Comparison of ENCODE assay signal across 6 cellular contexts in genomic region chr19:1606138-1606651, GRCh38. TPM values are rescaled to one million over a fixed set of nuclear protein-coding genes. Genes with fewer than 3 reads are reported as not detected.
A peak's percentile ranks its signal among the peaks of the same experiment; 100 is the strongest.
DNase-seq lines count a peak whose midpoint lies in the region; ATAC-seq and TF ChIP-seq lines count a peak whose summit lies in the region.

No MANE protein-coding gene starts in this region.

- in situ Hi-C loops in KBM-7 (cut with MboI; ENCODE audit: low pct_unique_long_range_greater_than_20kb, low sequenced_read_pairs) = no loop called here

- TF ChIP-seq CTCF in OCI-LY7 (conservative IDR thresholded peaks at IDR 0.05; ENCODE audit: low read length) (0 out of 2 replicates have a peak, but pooled peaks have one; percentile 18), fibroblast of mammary gland (conservative IDR thresholded peaks at IDR 0.05; ENCODE audit: control insufficient read depth, insufficient read depth, low read depth, low read length) (no peak)

- H3K27ac ChIP-seq in OCI-LY7 (ENCODE audit: low read depth, low read length, poor library complexity, severe bottlenecking) (peak overlapping the region; percentile 88), subcutaneous abdominal adipose tissue (ENCODE audit: low read depth, low read length) (peak overlapping the region; percentile 75)

- DNase-seq in OCI-LY7 (ENCODE audit: low spot score) (peak; percentile 37), fibroblast of mammary gland (ENCODE audit: low read depth) (no peak), KBM-7 (no peak), SKM-1 (lab: John Stamatoyannopoulos, UW; ENCODE audit: unreplicated experiment) (no peak)

- H3K4me3 ChIP-seq in OCI-LY7 (ENCODE audit: low read depth, low read length, poor library complexity, severe bottlenecking) (peak overlapping the region; percentile 100), fibroblast of mammary gland (ENCODE audit: control insufficient read depth, low read depth, low read length) (peak overlapping the region; percentile 68), subcutaneous abdominal adipose tissue (ENCODE audit: low read depth in 1 of 5, low read length in 5 of 5) (peak overlapping the region; percentile 72 to 96 (median 88))

- no peaks in the 10 kb centered on the region for H3K27me3 ChIP-seq in subcutaneous abdominal adipose tissue (ENCODE audit: control insufficient read depth in 5 of 5, insufficient read depth in 4 of 5, low read length in 5 of 5)

- H3K4me2 ChIP-seq in OCI-LY7 (ENCODE audit: low read length) = peak overlapping the region; percentile 71

- no peak overlapping the region for H2AFZ ChIP-seq in OCI-LY7 (ENCODE audit: low read length)

- POLR2A ChIA-PET in OCI-LY7 (lab: Charles Lee) = interaction anchor here (1.2 kb wide), 2 partner anchors 42 to 44 kb away, joined by 3 to 4 read pairs; no protein-coding TSS in a partner anchor

- BruUV-seq in OCI-LY7 (replicated peaks; lab: Mats Ljungman, UMichigan) = no TSS peak

- no peaks in the 10 kb centered on the region for H3K9me2 ChIP-seq in OCI-LY7 (ENCODE audit: insufficient read depth, low read length)

- H3K9me3 ChIP-seq in OCI-LY7 (ENCODE audit: low read length) (no peaks in the 10 kb centered on the region), subcutaneous abdominal adipose tissue (ENCODE audit: control insufficient read depth in 5 of 5, low read length in 5 of 5) (no peaks in the 10 kb centered on the region)

- CTCF ChIA-PET in OCI-LY7 (lab: Charles Lee; ENCODE audit: unreplicated experiment) = no interaction called here

- H3K9ac ChIP-seq in subcutaneous abdominal adipose tissue (ENCODE audit: low read length in 5 of 5) = peak overlapping the region; percentile 19 to 80 (median 57)

- ATAC-seq in HG02759 (IDR thresholded peaks at IDR 0.05; ENCODE audit: unreplicated experiment) = no peak

- intact Hi-C loops in OCI-LY7 (cut with micrococcal nuclease; ENCODE audit: unreplicated experiment) = loop anchor here (5.0 kb wide), 1 partner anchor 206 kb away; the partner anchor contains the start of gene ATP8B3

- H3K79me2 ChIP-seq in OCI-LY7 (ENCODE audit: insufficient read depth, low read depth, low read length) = peaks cover 40% of the 10 kb centered on the region

- no peaks in the 10 kb centered on the region for H4K20me1 ChIP-seq in OCI-LY7 (ENCODE audit: insufficient read depth, low read length)

- H3K36me3 ChIP-seq in OCI-LY7 (ENCODE audit: insufficient read depth, low read length) (peaks cover 56% of the 10 kb centered on the region), subcutaneous abdominal adipose tissue (ENCODE audit: control insufficient read depth in 5 of 5, insufficient read depth in 5 of 5, low read length in 5 of 5) (peaks cover 0 to 20% (median 8%) of the 10 kb centered on the region in 5 donors)

- H3K4me1 ChIP-seq in OCI-LY7 (ENCODE audit: insufficient read depth, low read length, poor library complexity, severe bottlenecking) (peaks cover 57% of the 10 kb centered on the region), subcutaneous abdominal adipose tissue (ENCODE audit: control insufficient read depth in 5 of 5, insufficient read depth in 5 of 5, low read length in 5 of 5) (peaks cover 0 to 49% (median 36%) of the 10 kb centered on the region in 5 donors)

RNA-seq across cellular contexts. Expression of gene UQCR11, which starts 0.9 kb away (rescaled TPM):
- 85.3 and 86.2 TPM in 2 replicates for total RNA-seq in OCI-LY7 (2014; rRNA removed; shearing (Covaris generic))
- 143 and 187 TPM in 2 replicates for total RNA-seq in OCI-LY7 (2022)

RNA-seq across cellular contexts. Expression of gene MBD3, which starts 13.5 kb away (rescaled TPM):
- 147 and 172 TPM in 2 replicates for total RNA-seq in OCI-LY7 (2014; rRNA removed; shearing (Covaris generic))
- total RNA-seq in OCI-LY7 (2022) = 168 TPM in 2 replicates

RNA-seq across cellular contexts. Expression of gene MEX3D, which starts 38.1 kb away (rescaled TPM):
- total RNA-seq in OCI-LY7 (2014; rRNA removed; shearing (Covaris generic)) = 11.7 and 13.6 TPM in 2 replicates
- 9.4 and 11.9 TPM in 2 replicates for total RNA-seq in OCI-LY7 (2022)

RNA-seq across cellular contexts. Expression of gene TCF3, which starts 46.2 kb away (rescaled TPM):
- total RNA-seq in OCI-LY7 (2014; rRNA removed; shearing (Covaris generic)) = 413 and 518 TPM in 2 replicates
- total RNA-seq in OCI-LY7 (2022) = 811 and 878 TPM in 2 replicates
